ENCODE assay signal across 8 cellular contexts in the genomic region with DNA sequence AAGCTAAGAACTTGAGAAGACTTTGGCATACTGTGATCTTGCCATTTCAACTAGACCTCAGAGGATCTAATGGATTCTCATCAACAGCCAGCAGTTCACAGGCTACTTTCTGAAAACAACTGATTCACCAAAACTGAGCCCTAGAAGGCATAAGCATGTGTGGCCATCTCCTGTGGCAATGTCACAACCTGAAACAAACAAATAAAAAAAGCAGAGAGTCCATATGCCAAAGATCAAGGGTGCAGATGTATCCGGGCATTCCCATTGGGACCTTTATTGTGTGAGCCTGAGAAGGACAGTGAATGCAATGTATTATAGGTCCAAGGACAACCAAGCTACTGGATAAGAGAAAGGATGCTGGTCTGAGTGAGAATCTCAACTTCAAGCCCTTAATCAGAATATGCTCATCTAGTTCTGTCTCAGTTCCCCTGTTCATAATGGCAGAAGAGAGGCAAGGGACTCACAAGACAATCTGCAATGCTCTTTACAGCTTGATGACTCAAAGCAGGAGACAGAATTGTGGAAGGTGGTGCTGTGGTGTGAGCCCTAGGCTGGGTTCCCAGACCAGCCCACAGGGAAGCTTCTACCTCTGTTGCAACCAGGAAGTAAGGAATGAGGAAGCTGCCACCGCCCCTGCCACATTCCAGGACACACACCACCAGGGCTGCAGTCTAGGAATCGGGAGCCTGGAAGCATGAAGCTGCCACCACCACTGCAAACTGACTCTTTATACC.
DNase-seq lines count a peak whose midpoint lies in the region; ATAC-seq, FAIRE-seq and TF ChIP-seq lines count a peak whose summit lies in the region.

No MANE protein-coding gene starts in this region.

- no peak overlapping the region for H3K27ac Mint-ChIP-seq in activated CD8-positive, alpha-beta memory T cell treated with anti-CD3 and anti-CD28 coated beads, Interleukin-2, amount 10 ng/mL, durations not matched to agents 7 days and 5 days

- no peak overlapping the region for H3K27ac ChIP-seq in RWPE2 (ENCODE audit: poor library complexity, severe bottlenecking)
- no peak overlapping the region for H3K27ac ChIP-seq in coronary artery

- peaks cover 25% of the 10 kb centered on the region for H3K27me3 Mint-ChIP-seq in activated CD8-positive, alpha-beta memory T cell treated with anti-CD3 and anti-CD28 coated beads, Interleukin-2, amount 10 ng/mL, durations not matched to agents 7 days and 5 days

- no peaks in the 10 kb centered on the region for H3K4me1 Mint-ChIP-seq in activated CD8-positive, alpha-beta memory T cell treated with anti-CD3 and anti-CD28 coated beads, Interleukin-2, amount 10 ng/mL, durations not matched to agents 7 days and 5 days

- no peaks in the 10 kb centered on the region for H3K27me3 ChIP-seq in RWPE2 (ENCODE audit: insufficient read depth, poor library complexity, severe bottlenecking)

- no peak overlapping the region for H3K4me3 Mint-ChIP-seq in activated CD8-positive, alpha-beta memory T cell treated with anti-CD3 and anti-CD28 coated beads, Interleukin-2, amount 10 ng/mL, durations not matched to agents 7 days and 5 days

- H3K9me3 Mint-ChIP-seq in activated CD8-positive, alpha-beta memory T cell treated with anti-CD3 and anti-CD28 coated beads, Interleukin-2, amount 10 ng/mL, durations not matched to agents 7 days and 5 days (ENCODE audit: low read depth) = no peaks in the 10 kb centered on the region

- H3K36me3 ChIP-seq in RWPE2 (ENCODE audit: low read depth) = no peaks in the 10 kb centered on the region

- no peak for TF ChIP-seq CTCF in RWPE2 (IDR thresholded peaks at IDR 0.05; ENCODE audit: poor library complexity, severe bottlenecking)
- no peak for TF ChIP-seq CTCF in coronary artery (IDR thresholded peaks at IDR 0.05)

- DNase-seq in SIG-M5 treated with dmso at 0.1 percent for 504 hours (lab: John Stamatoyannopoulos, UW; ENCODE audit: unreplicated experiment) (peak; percentile 25), SIG-M5 (lab: John Stamatoyannopoulos, UW) (no peak), RWPE2 (ENCODE audit: low spot score) (no peak), medulla oblongata (ENCODE audit: extremely low spot score) (peak; percentile 37), coronary artery (ENCODE audit: low spot score) (no peak), frontal cortex (ENCODE audit: low spot score in 2 of 2) (no peak)
- DNase-seq in activated CD8-positive, alpha-beta memory T cell treated with anti-CD3 and anti-CD28 coated beads, Interleukin-2, amount 10 ng/mL, durations not matched to agents 7 days and 5 days = no peak

- peaks cover 8% of the 10 kb centered on the region for H3K4me1 ChIP-seq in RWPE2 (ENCODE audit: insufficient read depth, poor library complexity, severe bottlenecking)

- no peak for FAIRE-seq in frontal cortex (lab: Jason Lieb, UNC)

- H3K36me3 Mint-ChIP-seq in activated CD8-positive, alpha-beta memory T cell treated with anti-CD3 and anti-CD28 coated beads, Interleukin-2, amount 10 ng/mL, durations not matched to agents 7 days and 5 days = no peaks in the 10 kb centered on the region

- CTCF ChIA-PET in activated CD8-positive, alpha-beta memory T cell treated with anti-CD3 and anti-CD28 coated beads, Interleukin-2, amount 10 ng/mL, durations not matched to agents 7 days and 5 days (lab: Charles Lee) = interaction anchor here (0.7 kb wide), 1 partner anchor 458 kb away, joined by 3 read pairs; no protein-coding TSS in a partner anchor

- H3K4me3 ChIP-seq in RWPE2 (ENCODE audit: severe bottlenecking) (no peak overlapping the region), coronary artery (no peak overlapping the region)

- no peaks in the 10 kb centered on the region for H3K9me3 ChIP-seq in RWPE2 (ENCODE audit: severe bottlenecking)

- ATAC-seq in HG02938 (IDR thresholded peaks at IDR 0.05; ENCODE audit: unreplicated experiment) (peak; percentile 94), RWPE2 (ENCODE audit: low read depth) (peak; percentile 91)
- no peak for ATAC-seq in activated CD8-positive, alpha-beta memory T cell treated with anti-CD3 and anti-CD28 coated beads, Interleukin-2, amount 10 ng/mL, durations not matched to agents 7 days and 5 days

Comparison
In these comparisons a context has a peak if more than half of its experiments do, and no peak if none do; other contexts are left out.
1. DNase-seq: peak in SIG-M5 treated with dmso at 0.1 percent for 504 hours (single experiment) and medulla oblongata (single experiment); none in SIG-M5 (single experiment), RWPE2 (single experiment), activated CD8-positive, alpha-beta memory T cell treated with anti-CD3 and anti-CD28 coated beads, Interleukin-2, amount 10 ng/mL, durations not matched to agents 7 days and 5 days (single experiment), coronary artery (single experiment) and frontal cortex (0 of 2).